ENCODE assay signal across 1 cellular context in genomic region chr5:169803077-169803981, GRCh38.
TF ChIP-seq lines count a peak whose summit lies in the region.

No MANE protein-coding gene starts in this region.

TF ChIP-seq in HEK293, 187 proteins besides CTCF, POLR2A, EP300 and RAD21 (continued from another document):
- TF ChIP-seq GLI4 (tag by site-specific recombination; IDR thresholded peaks at IDR 0.05) (no peak), ZNF513 (tag by site-specific recombination; IDR thresholded peaks at IDR 0.05) (no peak), HOXD13 (CRISPR knock-in tag; IDR thresholded peaks at IDR 0.05; ENCODE audit: borderline replicate concordance) (no peak), ZNF416 (tag by site-specific recombination; IDR thresholded peaks at IDR 0.05) (no peak), ZBTB48 (tag by site-specific recombination; IDR thresholded peaks at IDR 0.05) (no peak), ZNF791 (tag by site-specific recombination; IDR thresholded peaks at IDR 0.05) (no peak), ZNF426 (tag by site-specific recombination; IDR thresholded peaks at IDR 0.05) (no peak)
- TF ChIP-seq, protein P1, sequence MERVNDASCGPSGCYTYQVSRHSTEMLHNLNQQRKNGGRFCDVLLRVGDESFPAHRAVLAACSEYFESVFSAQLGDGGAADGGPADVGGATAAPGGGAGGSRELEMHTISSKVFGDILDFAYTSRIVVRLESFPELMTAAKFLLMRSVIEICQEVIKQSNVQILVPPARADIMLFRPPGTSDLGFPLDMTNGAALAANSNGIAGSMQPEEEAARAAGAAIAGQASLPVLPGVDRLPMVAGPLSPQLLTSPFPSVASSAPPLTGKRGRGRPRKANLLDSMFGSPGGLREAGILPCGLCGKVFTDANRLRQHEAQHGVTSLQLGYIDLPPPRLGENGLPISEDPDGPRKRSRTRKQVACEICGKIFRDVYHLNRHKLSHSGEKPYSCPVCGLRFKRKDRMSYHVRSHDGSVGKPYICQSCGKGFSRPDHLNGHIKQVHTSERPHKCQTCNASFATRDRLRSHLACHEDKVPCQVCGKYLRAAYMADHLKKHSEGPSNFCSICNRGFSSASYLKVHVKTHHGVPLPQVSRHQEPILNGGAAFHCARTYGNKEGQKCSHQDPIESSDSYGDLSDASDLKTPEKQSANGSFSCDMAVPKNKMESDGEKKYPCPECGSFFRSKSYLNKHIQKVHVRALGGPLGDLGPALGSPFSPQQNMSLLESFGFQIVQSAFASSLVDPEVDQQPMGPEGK (tag by site-specific recombination; IDR thresholded peaks at IDR 0.05): no peak
